13 cellular contexts compared by ENCODE assay signal in genomic region chr18:13276530-13277520, GRCh38. TPM values are rescaled to one million over a fixed set of nuclear protein-coding genes. Genes with fewer than 3 reads are reported as not detected.
DNase-seq lines count a peak whose midpoint lies in the region; ATAC-seq, FAIRE-seq and TF ChIP-seq lines count a peak whose summit lies in the region.
"Had no signal": no experiment of that assay in that cellular context is flagged by ENCODE, and none has a peak within 500 bp of the region (broad histone marks: within the 10 kb centered on the region; RNA-seq: fewer than 3 reads in every experiment).

No MANE protein-coding gene starts in this region.

- FAIRE-seq in RCC 7860 (lab: Jason Lieb, UNC): no peak

- 69% methylated on average over 23 of the region's 23 CpGs for WGBS in right cardiac atrium

- peaks cover 0 to 32% (median 17%) of the 10 kb centered on the region in 3 donors for H3K36me3 ChIP-seq in tibial artery

- H3K4me3 Mint-ChIP-seq in activated T-helper 2 cell treated with anti-CD3 and anti-CD28 coated beads, Interferon-gamma antibody, Interleukin-2, Interleukin-4, amounts not matched to agents 10 μg/mL and 5 μg/mL and 100 μg/mL, durations not matched to agents 14 hours and 24 hours and 36 hours (ENCODE audit: low read depth): peak overlapping the region; percentile 0
- H3K4me3 Mint-ChIP-seq in endothelial cell (ENCODE audit: unreplicated experiment) (peak overlapping the region; percentile 10), nephron progenitor cell (no peak overlapping the region)

- no peak overlapping the region for H3K27ac Mint-ChIP-seq in activated T-helper 2 cell treated with anti-CD3 and anti-CD28 coated beads, Interferon-gamma antibody, Interleukin-2, Interleukin-4, amounts not matched to agents 10 μg/mL and 5 μg/mL and 100 μg/mL, durations not matched to agents 14 hours and 24 hours and 36 hours
- H3K27ac Mint-ChIP-seq in endothelial cell (ENCODE audit: unreplicated experiment) (peak overlapping the region; percentile 90), nephron progenitor cell (no peak overlapping the region)

- intact Hi-C loops in right cardiac atrium (cut with DNase I): loop anchor here in 2 of 4 donors (10.0 kb wide), 2 partner anchors 52 to 228 kb away; no protein-coding TSS in a partner anchor
- intact Hi-C loops in left ventricle myocardium superior (cut with micrococcal nuclease): no loop called here
- intact Hi-C loops in activated T-helper 2 cell treated with anti-CD3 and anti-CD28 coated beads, Interferon-gamma antibody, Interleukin-2, Interleukin-4, amounts not matched to agents 10 μg/mL and 5 μg/mL and 100 μg/mL, durations not matched to agents 14 hours and 24 hours and 36 hours (cut with micrococcal nuclease): no loop called here
- intact Hi-C loops in tibial artery (cut with DNase I; ENCODE audit: low total_unique reads): no loop called here

- H3K4me3 ChIP-seq in right cardiac atrium (ENCODE audit: low read length): no peak overlapping the region
- H3K4me3 ChIP-seq in tibial artery: no peak overlapping the region
- H3K4me3 ChIP-seq: lung had no signal

- peaks cover 68% of the 10 kb centered on the region for H3K4me1 Mint-ChIP-seq in activated T-helper 2 cell treated with anti-CD3 and anti-CD28 coated beads, Interferon-gamma antibody, Interleukin-2, Interleukin-4, amounts not matched to agents 10 μg/mL and 5 μg/mL and 100 μg/mL, durations not matched to agents 14 hours and 24 hours and 36 hours (ENCODE audit: low read depth)
- H3K4me1 Mint-ChIP-seq in endothelial cell (ENCODE audit: unreplicated experiment) (peaks cover 37% of the 10 kb centered on the region), nephron progenitor cell (peaks cover 41% of the 10 kb centered on the region)

- H3K27me3 Mint-ChIP-seq in activated T-helper 2 cell treated with anti-CD3 and anti-CD28 coated beads, Interferon-gamma antibody, Interleukin-2, Interleukin-4, amounts not matched to agents 10 μg/mL and 5 μg/mL and 100 μg/mL, durations not matched to agents 14 hours and 24 hours and 36 hours (ENCODE audit: low read depth): no peaks in the 10 kb centered on the region
- peaks cover 2% of the 10 kb centered on the region for H3K27me3 Mint-ChIP-seq in endothelial cell (ENCODE audit: unreplicated experiment)
- H3K27me3 Mint-ChIP-seq in nephron progenitor cell (ENCODE audit: low read depth, poor library complexity): peaks cover 15% of the 10 kb centered on the region

- TF ChIP-seq CTCF in endothelial cell (IDR thresholded peaks at IDR 0.05; ENCODE audit: unreplicated experiment) (no peak), tibial artery (IDR thresholded peaks at IDR 0.05) (no peak), nephron progenitor cell (IDR thresholded peaks at IDR 0.05) (no peak)

- H3K27me3 ChIP-seq in right cardiac atrium (ENCODE audit: control insufficient read depth, insufficient read depth) (no peaks in the 10 kb centered on the region), tibial artery (no peaks in the 10 kb centered on the region)

- ATAC-seq in right cardiac atrium (peak in 1 of 2 donors; percentile 5), left ventricle myocardium superior (no peak), GM21390 (IDR thresholded peaks at IDR 0.05; ENCODE audit: unreplicated experiment) (no peak)

- H3K27ac ChIP-seq in right cardiac atrium (ENCODE audit: low read length): peak overlapping the region; percentile 15
- H3K27ac ChIP-seq in tibial artery: peak overlapping the region; percentile 26 to 36
- H3K27ac ChIP-seq: epithelial cell of prostate, HL-60 had no signal

- H3K4me1 ChIP-seq in right cardiac atrium (ENCODE audit: control insufficient read depth, insufficient read depth, low read length): peaks cover 15% of the 10 kb centered on the region
- peaks cover 0 to 42% (median 27%) of the 10 kb centered on the region in 4 donors for H3K4me1 ChIP-seq in tibial artery

- peaks cover 9% of the 10 kb centered on the region for H3K9me3 Mint-ChIP-seq in activated T-helper 2 cell treated with anti-CD3 and anti-CD28 coated beads, Interferon-gamma antibody, Interleukin-2, Interleukin-4, amounts not matched to agents 10 μg/mL and 5 μg/mL and 100 μg/mL, durations not matched to agents 14 hours and 24 hours and 36 hours
- H3K9me3 Mint-ChIP-seq in endothelial cell (ENCODE audit: unreplicated experiment): no peaks in the 10 kb centered on the region
- H3K9me3 Mint-ChIP-seq in nephron progenitor cell: peaks cover 1% of the 10 kb centered on the region

- peaks cover 29% of the 10 kb centered on the region for H3K36me3 Mint-ChIP-seq in activated T-helper 2 cell treated with anti-CD3 and anti-CD28 coated beads, Interferon-gamma antibody, Interleukin-2, Interleukin-4, amounts not matched to agents 10 μg/mL and 5 μg/mL and 100 μg/mL, durations not matched to agents 14 hours and 24 hours and 36 hours (ENCODE audit: low read depth)
- H3K36me3 Mint-ChIP-seq in endothelial cell (ENCODE audit: low read depth, unreplicated experiment) (peaks cover 15% of the 10 kb centered on the region), nephron progenitor cell (ENCODE audit: low read depth) (no peaks in the 10 kb centered on the region)

- DNase-seq in right cardiac atrium (peak in 1 of 3 donors; percentile 33), left ventricle myocardium superior (no peak), endothelial cell (ENCODE audit: low spot score) (no peak), tibial artery (peak in 1 of 2 donors; percentile 9), RCC 7860 (ENCODE audit: low spot score) (no peak), nephron progenitor cell (no peak)
- DNase-seq in activated T-helper 2 cell treated with anti-CD3 and anti-CD28 coated beads, Interferon-gamma antibody, Interleukin-2, Interleukin-4, amounts not matched to agents 10 μg/mL and 5 μg/mL and 100 μg/mL, durations not matched to agents 14 hours and 24 hours and 36 hours (ENCODE audit: low spot score): no peak
- DNase-seq: AML-193, hypothalamus had no signal

- H3K9me3 ChIP-seq in right cardiac atrium (ENCODE audit: control insufficient read depth, low read length) (no peaks in the 10 kb centered on the region), tibial artery (no peaks in the 10 kb centered on the region)

RNA-seq across cellular contexts. Expression of gene LDLRAD4, which starts 58.3 kb away (rescaled TPM):
- total RNA-seq in right cardiac atrium: 100 to 1,000 TPM in 1 of 4 donors, 10 to 100 TPM in 3; 46.6 to 159 (median 70.0) TPM
- 25.7 TPM for polyA plus RNA-seq in right cardiac atrium
- total RNA-seq in left ventricle myocardium superior: 26.0 TPM
- 30.5 and 32.7 TPM in 2 replicates for total RNA-seq in activated T-helper 2 cell treated with anti-CD3 and anti-CD28 coated beads, Interferon-gamma antibody, Interleukin-2, Interleukin-4, amounts not matched to agents 10 μg/mL and 5 μg/mL and 100 μg/mL, durations not matched to agents 14 hours and 24 hours and 36 hours
- total RNA-seq in endothelial cell (ENCODE audit: unreplicated experiment): 34.1 TPM
